8 cellular contexts compared by ENCODE assay signal in the genomic region with DNA sequence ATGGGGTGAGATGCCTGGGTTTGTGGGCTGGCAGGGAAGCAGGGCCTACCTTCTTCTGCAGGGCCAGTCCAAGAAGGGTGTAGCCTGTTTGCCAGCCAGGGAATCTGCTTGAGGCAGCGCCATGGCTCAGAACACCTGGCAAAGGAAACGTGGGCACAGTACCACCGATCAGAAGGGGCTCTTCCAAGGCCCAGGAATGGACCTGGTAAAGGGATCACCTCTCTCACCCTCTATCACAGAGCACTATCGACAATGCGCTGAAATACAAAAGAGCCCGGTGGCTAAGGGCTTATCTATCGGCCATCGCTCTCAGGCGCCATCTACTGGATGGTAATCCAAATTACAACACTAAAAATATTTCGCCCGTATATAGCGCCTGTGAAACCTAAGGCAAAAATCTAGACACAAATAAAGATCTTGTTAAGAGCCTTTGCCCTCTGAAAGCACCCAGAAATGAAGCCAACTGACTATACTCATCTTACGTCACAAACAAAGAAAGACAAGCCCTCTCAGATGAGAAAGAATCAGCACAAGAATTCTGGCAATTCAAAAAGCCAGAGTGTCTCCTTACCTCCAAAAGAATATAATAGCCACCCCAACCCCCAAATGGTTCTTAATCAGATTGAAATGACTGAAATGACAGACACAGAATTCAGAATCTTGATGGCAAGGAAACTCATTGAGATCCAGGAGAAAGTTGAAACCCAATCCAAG.
DNase-seq lines count a peak whose midpoint lies in the region; ATAC-seq and TF ChIP-seq lines count a peak whose summit lies in the region.

No MANE protein-coding gene starts in this region.

- no peaks in the 10 kb centered on the region for H3K9me3 ChIP-seq in AG04450 (ENCODE audit: control insufficient read depth, insufficient read depth, low read length)

- H3K27me3 ChIP-seq in AG04450 (ENCODE audit: control insufficient read depth, insufficient read depth, low read length), result no peaks in the 10 kb centered on the region

- TF ChIP-seq CTCF in AG04450 (IDR thresholded peaks at IDR 0.05; ENCODE audit: low read depth, low read length) (peak; percentile 57), GM13976 (IDR thresholded peaks at IDR 0.05; ENCODE audit: borderline replicate concordance, control extremely low read depth, extremely low read depth, insufficient read depth, missing control alignments) (peak; percentile 57), fibroblast of villous mesenchyme (IDR thresholded peaks at IDR 0.05; ENCODE audit: insufficient read depth, low read depth, low read length) (peak; percentile 50)

- in situ Hi-C loops in GM13976 (cut with MboI; ENCODE audit: low sequenced_read_pairs, unreplicated experiment), result loop anchor here (5.0 kb wide), 1 partner anchor 197 kb away; no protein-coding TSS in a partner anchor

- no peak overlapping the region for H3K4me3 ChIP-seq in AG04450 (ENCODE audit: low read depth, low read length)
- no peak overlapping the region for H3K4me3 ChIP-seq in fibroblast of villous mesenchyme (ENCODE audit: low read depth, low read length)

- POLR2A ChIA-PET in AG04450 (lab: Yijun Ruan, JAX), result no interaction called here

- CTCF ChIA-PET in AG04450 (lab: Charles Lee), result interaction anchor here (0.9 to 2.8 kb wide), 4 partner anchors 11 to 199 kb away, joined by 3 to 22 read pairs (median 9); no protein-coding TSS in a partner anchor

- DNase-seq in AG04450 (ENCODE audit: low read depth, low spot score) (no peak), GM13976 (ENCODE audit: low spot score) (peak; percentile 54), HuH-7 (ENCODE audit: low spot score) (peak; percentile 26), fibroblast of villous mesenchyme (ENCODE audit: low read depth) (peak; percentile 17)
- peak; percentile 37 for DNase-seq in activated CD4-positive, alpha-beta T cell treated with anti-CD3 and anti-CD28 coated beads for 48 hours
- DNase-seq in stimulated activated CD4-positive, alpha-beta T cell treated with anti-CD3 and anti-CD28 coated beads, Interleukin-2, amount 100 ng/mL, for 4 hours (ENCODE audit: low read depth), result peak; percentile 5
- no peak for DNase-seq in stimulated activated naive CD4-positive, alpha-beta T cell treated with Interleukin-2 at 50 U/mL for 16 hours (lab: John Stamatoyannopoulos, UW)

- H3K27ac ChIP-seq in AG04450 (ENCODE audit: low read depth, low read length), result no peak overlapping the region

- ATAC-seq in HG03045 (IDR thresholded peaks at IDR 0.05; ENCODE audit: unreplicated experiment), result no peak

Comparison
In these comparisons a context has a peak if more than half of its experiments do, and no peak if none do; other contexts are left out.
1. DNase-seq: peak in GM13976 (single experiment), HuH-7 (single experiment), activated CD4-positive, alpha-beta T cell treated with anti-CD3 and anti-CD28 coated beads for 48 hours (single experiment), fibroblast of villous mesenchyme (single experiment) and stimulated activated CD4-positive, alpha-beta T cell treated with anti-CD3 and anti-CD28 coated beads, Interleukin-2, amount 100 ng/mL, for 4 hours (single experiment); none in AG04450 (single experiment) and stimulated activated naive CD4-positive, alpha-beta T cell treated with Interleukin-2 at 50 U/mL for 16 hours (single experiment).
2. Peak in every context shown above with its lines, with median percentiles within 50 percentile points of each other: CTCF ChIP-seq.